Comparison of ENCODE assay signal across 10 cellular contexts in the genomic region with DNA sequence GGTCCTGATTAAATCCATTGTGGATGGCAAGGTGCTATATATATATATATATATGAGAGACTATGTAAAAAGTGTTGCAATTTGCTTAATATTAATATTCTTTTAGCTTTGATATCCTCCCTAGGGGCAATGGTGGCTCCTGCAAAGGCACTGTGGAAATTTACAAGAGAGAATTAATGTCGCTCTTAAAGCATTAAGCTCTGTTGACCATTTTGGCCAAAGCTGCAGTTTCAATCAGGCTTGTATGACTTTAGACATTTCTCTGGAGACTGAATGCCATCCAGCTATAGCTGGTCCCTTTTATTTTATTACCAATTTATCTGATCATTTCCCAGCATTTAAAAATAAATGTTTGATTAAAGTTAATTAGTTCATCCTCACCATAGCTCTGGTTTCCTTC.
DNase-seq lines count a peak whose midpoint lies in the region; ATAC-seq lines count a peak whose summit lies in the region.
"Had no signal": no experiment of that assay in that cellular context is flagged by ENCODE, and none has a peak within 500 bp of the region (broad histone marks: within the 10 kb centered on the region; RNA-seq: fewer than 3 reads in every experiment).

No MANE protein-coding gene starts in this region.

- no peak for DNase-seq in activated naive CD4-positive, alpha-beta T cell treated with anti-CD3 and anti-CD28 coated beads for 36 hours
- DNase-seq in activated naive CD4-positive, alpha-beta T cell treated with anti-CD3 and anti-CD28 coated beads, Interleukin-2, amount 50 U/mL, for 72 hours (ENCODE audit: low spot score in 2 of 2), result no peak
- no peak for DNase-seq in activated CD8-positive, alpha-beta T cell treated with anti-CD3 and anti-CD28 coated beads, Interleukin-2, amount 10 ng/mL, durations not matched to agents 7 days and 5 days
- DNase-seq in mesenchymal stem cell, result no peak
- DNase-seq in substantia nigra (lab: John Stamatoyannopoulos, UW), result no peak
- DNase-seq in Kasumi-1 (lab: John Stamatoyannopoulos, UW), result no peak
- DNase-seq in COLO668 (lab: John Stamatoyannopoulos, UW; ENCODE audit: unreplicated experiment), result no peak
- DNase-seq: NCI-H1048 had no signal

- no peaks in the 10 kb centered on the region for H3K9me3 ChIP-seq in mesenchymal stem cell (ENCODE audit: control insufficient read depth, low read length)

- no peak overlapping the region for H3K27ac ChIP-seq in mesenchymal stem cell (ENCODE audit: low read length, poor library complexity, severe bottlenecking)
- peak overlapping the region; percentile 86 for H3K27ac ChIP-seq in substantia nigra (ENCODE audit: low read depth, low read length, poor library complexity, severe bottlenecking)

- H3K14ac ChIP-seq in mesenchymal stem cell (ENCODE audit: low read length in 2 of 2), result no peak overlapping the region

- no peak overlapping the region for H3K4me2 ChIP-seq in mesenchymal stem cell (ENCODE audit: low read length, poor library complexity, severe bottlenecking)

- no peak overlapping the region for H2BK5ac ChIP-seq in mesenchymal stem cell (ENCODE audit: low read depth, low read length, poor library complexity, severe bottlenecking)

- POLR2A ChIA-PET in activated CD8-positive, alpha-beta T cell treated with anti-CD3 and anti-CD28 coated beads, Interleukin-2, amount 10 ng/mL, durations not matched to agents 7 days and 5 days (lab: Charles Lee), result interaction anchor here (0.6 to 1.5 kb wide), 4 partner anchors 19 to 33 kb away, joined by 3 to 4 read pairs (median 3); no protein-coding TSS in a partner anchor

- no peak overlapping the region for H3K4ac ChIP-seq in mesenchymal stem cell (ENCODE audit: low read depth in 1 of 2, low read length in 2 of 2)

- no peak overlapping the region for H2AK5ac ChIP-seq in mesenchymal stem cell (ENCODE audit: low read length, severe bottlenecking)

- H2BK12ac ChIP-seq in mesenchymal stem cell (ENCODE audit: low read length in 2 of 2), result no peak overlapping the region

- no peaks in the 10 kb centered on the region for H3K36me3 ChIP-seq in mesenchymal stem cell (ENCODE audit: control insufficient read depth in 1 of 2, insufficient read depth in 2 of 2, low read depth in 1 of 2, low read length in 2 of 2)

- H3K27me3 ChIP-seq in mesenchymal stem cell (ENCODE audit: control insufficient read depth in 1 of 2, insufficient read depth in 1 of 2, low read length in 2 of 2), result no peaks in the 10 kb centered on the region

- no peaks in the 10 kb centered on the region for H3K9me3 Mint-ChIP-seq in activated naive CD4-positive, alpha-beta T cell treated with anti-CD3 and anti-CD28 coated beads for 36 hours
- H3K9me3 Mint-ChIP-seq in activated naive CD4-positive, alpha-beta T cell treated with anti-CD3 and anti-CD28 coated beads, Interleukin-2, amount 50 U/mL, for 72 hours, result no peaks in the 10 kb centered on the region
- no peaks in the 10 kb centered on the region for H3K9me3 Mint-ChIP-seq in activated CD8-positive, alpha-beta T cell treated with anti-CD3 and anti-CD28 coated beads, Interleukin-2, amount 10 ng/mL, durations not matched to agents 7 days and 5 days (ENCODE audit: insufficient read depth)

- no peak overlapping the region for H2BK15ac ChIP-seq in mesenchymal stem cell (ENCODE audit: low read depth, poor library complexity, severe bottlenecking)

- H3K27ac Mint-ChIP-seq in activated naive CD4-positive, alpha-beta T cell treated with anti-CD3 and anti-CD28 coated beads for 36 hours, result peak overlapping the region; percentile 20
- H3K27ac Mint-ChIP-seq in activated naive CD4-positive, alpha-beta T cell treated with anti-CD3 and anti-CD28 coated beads, Interleukin-2, amount 50 U/mL, for 72 hours, result no peak overlapping the region
- peak overlapping the region; percentile 81 for H3K27ac Mint-ChIP-seq in activated CD8-positive, alpha-beta T cell treated with anti-CD3 and anti-CD28 coated beads, Interleukin-2, amount 10 ng/mL, durations not matched to agents 7 days and 5 days

- H3K79me1 ChIP-seq in mesenchymal stem cell (replicated peaks; ENCODE audit: low read length, poor library complexity, severe bottlenecking), result peaks cover 38% of the 10 kb centered on the region

- no peak overlapping the region for H2AFZ ChIP-seq in mesenchymal stem cell (ENCODE audit: low read depth, low read length)

- H3K18ac ChIP-seq in mesenchymal stem cell (ENCODE audit: low read depth in 1 of 2, low read length in 2 of 2), result no peak overlapping the region

- no peak overlapping the region for H4K8ac ChIP-seq in mesenchymal stem cell (ENCODE audit: low read length)

- CTCF ChIA-PET in activated naive CD4-positive, alpha-beta T cell treated with anti-CD3 and anti-CD28 coated beads for 36 hours (lab: Charles Lee), result interaction anchor here (0.8 to 1.2 kb wide), 2 partner anchors 44 to 69 kb away, joined by 3 to 7 read pairs; no protein-coding TSS in a partner anchor
- CTCF ChIA-PET in activated CD8-positive, alpha-beta T cell treated with anti-CD3 and anti-CD28 coated beads, Interleukin-2, amount 10 ng/mL, durations not matched to agents 7 days and 5 days (lab: Charles Lee), result interaction anchor here (1.0 to 2.8 kb wide), 10 partner anchors 10 to 89 kb away, joined by 3 to 13 read pairs (median 5); no protein-coding TSS in a partner anchor

- H2BK120ac ChIP-seq in mesenchymal stem cell (ENCODE audit: low read depth, low read length), result no peak overlapping the region

- no peaks in the 10 kb centered on the region for H3K27me3 Mint-ChIP-seq in activated naive CD4-positive, alpha-beta T cell treated with anti-CD3 and anti-CD28 coated beads for 36 hours (ENCODE audit: low read depth)
- H3K27me3 Mint-ChIP-seq in activated CD8-positive, alpha-beta T cell treated with anti-CD3 and anti-CD28 coated beads, Interleukin-2, amount 10 ng/mL, durations not matched to agents 7 days and 5 days (ENCODE audit: low read depth), result no peaks in the 10 kb centered on the region

- intact Hi-C loops in activated naive CD4-positive, alpha-beta T cell treated with anti-CD3 and anti-CD28 coated beads for 36 hours (cut with micrococcal nuclease), result loop anchor here (5.0 kb wide), 1 partner anchor 524 kb away; no protein-coding TSS in a partner anchor

- H3K9ac ChIP-seq in mesenchymal stem cell (ENCODE audit: low read length), result peak overlapping the region; percentile 60

- H3K4me1 Mint-ChIP-seq in activated naive CD4-positive, alpha-beta T cell treated with anti-CD3 and anti-CD28 coated beads for 36 hours (ENCODE audit: low read depth), result peaks cover 79% of the 10 kb centered on the region
- H3K4me1 Mint-ChIP-seq in activated CD8-positive, alpha-beta T cell treated with anti-CD3 and anti-CD28 coated beads, Interleukin-2, amount 10 ng/mL, durations not matched to agents 7 days and 5 days (ENCODE audit: low read depth), result peaks cover 87% of the 10 kb centered on the region

- no peak overlapping the region for H4K91ac ChIP-seq in mesenchymal stem cell (ENCODE audit: low read length)

- no peak overlapping the region for H3K4me3 Mint-ChIP-seq in activated naive CD4-positive, alpha-beta T cell treated with anti-CD3 and anti-CD28 coated beads for 36 hours
- peak overlapping the region; percentile 70 for H3K4me3 Mint-ChIP-seq in activated CD8-positive, alpha-beta T cell treated with anti-CD3 and anti-CD28 coated beads, Interleukin-2, amount 10 ng/mL, durations not matched to agents 7 days and 5 days

- WGBS in mesenchymal stem cell, result 92% methylated on average over 1 of the region's 1 CpG

- H3K23ac ChIP-seq in mesenchymal stem cell (ENCODE audit: low read length in 2 of 2), result no peak overlapping the region

- H3K4me3 ChIP-seq in mesenchymal stem cell (ENCODE audit: insufficient read depth in 1 of 2, low read depth in 1 of 2, low read length in 2 of 2), result no peak overlapping the region
- H3K4me3 ChIP-seq: lung had no signal

- H3K36me3 Mint-ChIP-seq in activated naive CD4-positive, alpha-beta T cell treated with anti-CD3 and anti-CD28 coated beads for 36 hours (ENCODE audit: low read depth), result no peaks in the 10 kb centered on the region
- H3K36me3 Mint-ChIP-seq in activated naive CD4-positive, alpha-beta T cell treated with anti-CD3 and anti-CD28 coated beads, Interleukin-2, amount 50 U/mL, for 72 hours, result no peaks in the 10 kb centered on the region
- H3K36me3 Mint-ChIP-seq in activated CD8-positive, alpha-beta T cell treated with anti-CD3 and anti-CD28 coated beads, Interleukin-2, amount 10 ng/mL, durations not matched to agents 7 days and 5 days (ENCODE audit: low read depth), result peaks cover 11% of the 10 kb centered on the region

- peaks cover 9% of the 10 kb centered on the region for H3K4me1 ChIP-seq in mesenchymal stem cell (ENCODE audit: control insufficient read depth, insufficient read depth, low read depth, low read length)

- no peak for ATAC-seq in activated naive CD4-positive, alpha-beta T cell treated with anti-CD3 and anti-CD28 coated beads, Interleukin-2, amount 50 U/mL, for 72 hours
- ATAC-seq in activated CD8-positive, alpha-beta T cell treated with anti-CD3 and anti-CD28 coated beads, Interleukin-2, amount 10 ng/mL, durations not matched to agents 7 days and 5 days, result no peak
- ATAC-seq in GM18511 (IDR thresholded peaks at IDR 0.05; ENCODE audit: unreplicated experiment), result no peak

Comparison
In these comparisons a context has a peak if more than half of its experiments do, and no peak if none do; other contexts are left out.
1. H3K27ac Mint-ChIP-seq: peak in activated naive CD4-positive, alpha-beta T cell treated with anti-CD3 and anti-CD28 coated beads for 36 hours (single experiment) and activated CD8-positive, alpha-beta T cell treated with anti-CD3 and anti-CD28 coated beads, Interleukin-2, amount 10 ng/mL, durations not matched to agents 7 days and 5 days (single experiment); none in activated naive CD4-positive, alpha-beta T cell treated with anti-CD3 and anti-CD28 coated beads, Interleukin-2, amount 50 U/mL, for 72 hours (0 of 2).